In genomic region chr5:132788508-132788907, GRCh38 we compare ENCODE assay signal across 24 cellular contexts. TPM values are rescaled to one million over a fixed set of nuclear protein-coding genes. Genes with fewer than 3 reads are reported as not detected.
"Had no signal": no experiment of that assay in that cellular context is flagged by ENCODE, and none has a peak within 500 bp of the region (broad histone marks: within the 10 kb centered on the region; RNA-seq: fewer than 3 reads in every experiment).

No MANE protein-coding gene starts in this region.

- H3K4me1 Mint-ChIP-seq: immature natural killer cell, natural killer cell had no signal

- H3K9me3 Mint-ChIP-seq: activated CD4-positive, alpha-beta T cell treated with anti-CD3 and anti-CD28 coated beads, Interleukin-2, amount 10 ng/mL, durations not matched to agents 24 days and 14 days; activated CD8-positive, alpha-beta T cell treated with anti-CD3 and anti-CD28 coated beads for 36 hours; activated naive CD8-positive, alpha-beta T cell treated with anti-CD3 and anti-CD28 coated beads for 36 hours; activated T-cell treated with anti-CD3 and anti-CD28 coated beads, Interleukin-2, amount 50 U/mL, for 4 hours; immature natural killer cell; natural killer cell had no signal

- H3K4me3 ChIP-seq: hepatocyte, thoracic aorta, upper lobe of right lung had no signal

- H3K79me2 ChIP-seq: hepatocyte had no signal

- H3K4me1 ChIP-seq: upper lobe of right lung had no signal

- H3K27ac Mint-ChIP-seq: activated CD4-positive, alpha-beta T cell treated with anti-CD3 and anti-CD28 coated beads, Interleukin-2, amount 10 ng/mL, durations not matched to agents 24 days and 14 days; activated CD8-positive, alpha-beta T cell treated with anti-CD3 and anti-CD28 coated beads for 36 hours; immature natural killer cell; natural killer cell; progenitor cell of endocrine pancreas; T-helper 17 cell had no signal

- H3K4me3 Mint-ChIP-seq: activated CD4-positive, alpha-beta T cell treated with anti-CD3 and anti-CD28 coated beads, Interleukin-2, amount 10 ng/mL, durations not matched to agents 24 days and 14 days; activated CD8-positive, alpha-beta T cell treated with anti-CD3 and anti-CD28 coated beads for 36 hours; activated naive CD8-positive, alpha-beta T cell treated with anti-CD3 and anti-CD28 coated beads for 36 hours; activated T-cell treated with anti-CD3 and anti-CD28 coated beads, Interleukin-2, amount 50 U/mL, for 4 hours; immature natural killer cell; natural killer cell; T-helper 17 cell had no signal

- H3K9me3 ChIP-seq: thoracic aorta, upper lobe of right lung had no signal

- H3K36me3 ChIP-seq: thoracic aorta, upper lobe of right lung had no signal

- ATAC-seq: activated CD4-positive, CD25-positive, alpha-beta regulatory T cell treated with anti-CD3 and anti-CD28 coated beads, Interleukin-2, amount 50 U/mL, for 24 hours; activated CD8-positive, alpha-beta T cell treated with anti-CD3 and anti-CD28 coated beads for 36 hours; activated T-cell treated with anti-CD3 and anti-CD28 coated beads, Interleukin-2, amount 50 U/mL, for 4 hours; esophagus mucosa; natural killer cell; T-helper 17 cell; upper lobe of right lung had no signal

- DNase-seq: activated CD4-positive, alpha-beta T cell treated with anti-CD3 and anti-CD28 coated beads, Interleukin-2, amount 10 ng/mL, durations not matched to agents 24 days and 14 days; activated CD8-positive, alpha-beta T cell treated with anti-CD3 and anti-CD28 coated beads for 36 hours; activated naive CD4-positive, alpha-beta T cell treated with Interleukin-2 at 50 U/mL for 16 hours; activated naive CD8-positive, alpha-beta T cell treated with anti-CD3 and anti-CD28 coated beads for 36 hours; activated T-cell treated with anti-CD3 and anti-CD28 coated beads, Interleukin-2, amount 50 U/mL, for 4 hours; central memory CD4-positive, alpha-beta T cell; effector memory CD4-positive, alpha-beta T cell; foreskin melanocyte; immature natural killer cell; midbrain; natural killer cell; retina; stimulated activated CD4-positive, alpha-beta T cell treated with anti-CD3 and anti-CD28 coated beads, Interleukin-4, amount 100 ng/mL, for 1 hour; stimulated activated naive CD4-positive, alpha-beta T cell; SW 1271; T-helper 17 cell; upper lobe of right lung had no signal

- H3K27me3 ChIP-seq: hepatocyte, upper lobe of right lung had no signal

- H3K4me2 ChIP-seq: hepatocyte had no signal

- H3K36me3 Mint-ChIP-seq: activated naive CD8-positive, alpha-beta T cell treated with anti-CD3 and anti-CD28 coated beads for 36 hours; immature natural killer cell; natural killer cell had no signal

- H3K27ac ChIP-seq: hepatocyte, thoracic aorta, upper lobe of right lung had no signal

- H2AFZ ChIP-seq: hepatocyte had no signal

RNA-seq across cellular contexts. Expression of gene SOWAHA, which starts 24.6 kb away (rescaled TPM):
- total RNA-seq: activated CD8-positive, alpha-beta T cell treated with anti-CD3 and anti-CD28 coated beads for 36 hours; dermis microvascular lymphatic vessel endothelial cell; natural killer cell; osteocyte; T-helper 17 cell; upper lobe of right lung had no signal
- polyA plus RNA-seq: immature natural killer cell had no signal

RNA-seq across cellular contexts. Expression of gene CCNI2, which starts 41.3 kb away (rescaled TPM):
- total RNA-seq: esophagus mucosa, osteocyte, thoracic aorta had no signal
